ENCODE assay signal across 8 cellular contexts in genomic region chr17:80877095-80877828, GRCh38.
DNase-seq lines count a peak whose midpoint lies in the region; ATAC-seq and TF ChIP-seq lines count a peak whose summit lies in the region.

No MANE protein-coding gene starts in this region.

- TF ChIP-seq CTCF in esophagus muscularis mucosa (IDR thresholded peaks at IDR 0.05), result no peak

- H3K4me1 ChIP-seq in esophagus muscularis mucosa, result peaks cover 0 to 14% (median 2%) of the 10 kb centered on the region in 4 donors

- intact Hi-C loops in esophagus muscularis mucosa (cut with DNase I), result no loop called here

- TF ChIP-seq EP300 in esophagus muscularis mucosa (IDR thresholded peaks at IDR 0.05), result no peak

- H3K4me3 ChIP-seq in esophagus muscularis mucosa, result no peak overlapping the region

- ATAC-seq in GM19035 (IDR thresholded peaks at IDR 0.05; ENCODE audit: unreplicated experiment), result peak; percentile 84
- ATAC-seq in HG02943 (IDR thresholded peaks at IDR 0.05; ENCODE audit: low read depth, unreplicated experiment), result peak; percentile 88

- no peaks in the 10 kb centered on the region for H3K27me3 ChIP-seq in esophagus muscularis mucosa

- DNase-seq in activated CD4-positive, CD25-positive, alpha-beta regulatory T cell treated with anti-CD3 and anti-CD28 coated beads, Interleukin-2, amount 50 U/mL, for 16 hours (ENCODE audit: low read depth, low spot score), result peak; percentile 43
- DNase-seq in mesenteric fat pad (ENCODE audit: low spot score), result peak; percentile 62
- DNase-seq in amygdala (lab: John Stamatoyannopoulos, UW), result no peak
- DNase-seq in kidney tubule cell (ENCODE audit: low spot score), result no peak
- no peak for DNase-seq in esophagus muscularis mucosa (ENCODE audit: extremely low spot score)
- DNase-seq in HPDE6-E6E7 (ENCODE audit: extremely low spot score), result no peak

- no peak for TF ChIP-seq POLR2A in esophagus muscularis mucosa (IDR thresholded peaks at IDR 0.05; ENCODE audit: low read depth)

- H3K36me3 ChIP-seq in esophagus muscularis mucosa, result peaks cover 14 to 55% (median 33%) of the 10 kb centered on the region in 4 donors

- H3K27ac ChIP-seq in esophagus muscularis mucosa (replicated peaks in 1 of 4), result no peak overlapping the region

- 89% methylated on average over 22 of the region's 23 CpGs for WGBS in esophagus muscularis mucosa

- no peaks in the 10 kb centered on the region for H3K9me3 ChIP-seq in esophagus muscularis mucosa

Comparison
In these comparisons a context has a peak if more than half of its experiments do, and no peak if none do; other contexts are left out.
1. DNase-seq: peak in activated CD4-positive, CD25-positive, alpha-beta regulatory T cell treated with anti-CD3 and anti-CD28 coated beads, Interleukin-2, amount 50 U/mL, for 16 hours (single experiment) and mesenteric fat pad (single experiment); none in amygdala (0 of 56), kidney tubule cell (single experiment), esophagus muscularis mucosa (single experiment) and HPDE6-E6E7 (single experiment).